28 cellular contexts compared by ENCODE assay signal in the genomic region with DNA sequence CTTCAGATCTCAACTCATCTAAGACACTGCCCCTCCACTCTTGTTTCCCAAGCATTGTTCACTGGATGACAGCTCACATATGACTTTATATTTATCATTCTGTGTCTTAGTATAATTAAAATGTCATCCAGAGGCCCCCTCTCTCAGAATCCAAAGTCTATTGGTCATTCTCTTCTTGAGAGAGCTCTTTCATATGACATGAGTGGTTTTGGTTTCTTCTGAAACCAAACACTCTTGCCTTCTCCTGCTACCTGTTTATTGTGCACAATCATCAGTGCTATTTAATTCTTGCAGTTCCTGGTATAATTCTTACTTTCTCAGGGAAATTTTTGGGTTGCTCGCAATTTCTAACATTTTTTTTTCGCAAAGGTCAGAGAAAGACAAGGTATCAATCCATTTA.
"Had no signal": no experiment of that assay in that cellular context is flagged by ENCODE, and none has a peak within 500 bp of the region (broad histone marks: within the 10 kb centered on the region; RNA-seq: fewer than 3 reads in every experiment).

No MANE protein-coding gene starts in this region.

- H3K27me3 ChIP-seq: left lung, neural progenitor cell, neutrophil, right atrium auricular region, sigmoid colon, spleen, suprapubic skin, tibial artery, uterus had no signal

- DNase-seq: hippocampal formation; kidney; left colon; left lung; mesendoderm; naive B cell; natural killer cell; nephron progenitor cell; occipital lobe; sigmoid colon; small intestine; spleen; stimulated activated CD4-positive, alpha-beta T cell treated with anti-CD3 and anti-CD28 coated beads, Interleukin-4, amount 100 ng/mL, for 24 hours; stimulated activated naive CD4-positive, alpha-beta T cell; tibial artery; uterus had no signal

- H3K4me1 ChIP-seq: left lung, right atrium auricular region, sigmoid colon, spleen, suprapubic skin, tibial artery, uterus had no signal

- H3K27me3 Mint-ChIP-seq: naive B cell, progenitor cell of endocrine pancreas, type B pancreatic cell had no signal

- H3K4me3 ChIP-seq: left lung, lung, neural progenitor cell, right atrium auricular region, sigmoid colon, spleen, suprapubic skin, thoracic aorta, tibial artery, uterus had no signal

- H3K4me2 ChIP-seq: neural progenitor cell had no signal

- H3K36me3 Mint-ChIP-seq: mesothelial cell of epicardium; naive B cell; natural killer cell; neural progenitor cell; stimulated activated effector memory CD8-positive, alpha-beta T cell treated with anti-CD3 and anti-CD28 coated beads, Interleukin-12 subunit alpha, Interleukin-12 subunit beta, amount 100 ng/mL, for 72 hours; type B pancreatic cell had no signal

- H3K9me3 Mint-ChIP-seq: mesothelial cell of epicardium; naive B cell; natural killer cell; nephron progenitor cell; neural progenitor cell; stimulated activated effector memory CD8-positive, alpha-beta T cell treated with anti-CD3 and anti-CD28 coated beads, Interleukin-12 subunit alpha, Interleukin-12 subunit beta, amount 100 ng/mL, for 72 hours; stimulated activated naive CD8-positive, alpha-beta T cell treated with anti-CD3 and anti-CD28 coated beads, Interleukin-15, Interleukin-2, amounts not matched to agents 100 ng/mL and 50 ng/mL, for 24 hours; type B pancreatic cell had no signal

- H3K79me2 ChIP-seq: parathyroid adenoma had no signal

- ATAC-seq: left colon; left lung; natural killer cell; stimulated activated effector memory CD8-positive, alpha-beta T cell treated with anti-CD3 and anti-CD28 coated beads, Interleukin-12 subunit alpha, Interleukin-12 subunit beta, amount 100 ng/mL, for 72 hours had no signal

- H3K4me3 Mint-ChIP-seq: mesothelial cell of epicardium; naive B cell; natural killer cell; nephron progenitor cell; neural progenitor cell; stimulated activated effector memory CD8-positive, alpha-beta T cell treated with anti-CD3 and anti-CD28 coated beads, Interleukin-12 subunit alpha, Interleukin-12 subunit beta, amount 100 ng/mL, for 72 hours; stimulated activated naive CD8-positive, alpha-beta T cell treated with anti-CD3 and anti-CD28 coated beads, Interleukin-15, Interleukin-2, amounts not matched to agents 100 ng/mL and 50 ng/mL, for 24 hours; type B pancreatic cell had no signal

- H3K9me3 ChIP-seq: left lung, neutrophil, right atrium auricular region, sigmoid colon, spleen, suprapubic skin, thoracic aorta, tibial artery, uterus had no signal

- H3K9ac ChIP-seq: neural progenitor cell, parathyroid adenoma had no signal

- H2AFZ ChIP-seq: neural progenitor cell, parathyroid adenoma had no signal

- H3K36me3 ChIP-seq: left lung, neural progenitor cell, neutrophil, right atrium auricular region, sigmoid colon, spleen, suprapubic skin, thoracic aorta, tibial artery, uterus had no signal

- H3K27ac Mint-ChIP-seq: mesothelial cell of epicardium; naive B cell; natural killer cell; nephron progenitor cell; neural progenitor cell; stimulated activated effector memory CD8-positive, alpha-beta T cell treated with anti-CD3 and anti-CD28 coated beads, Interleukin-12 subunit alpha, Interleukin-12 subunit beta, amount 100 ng/mL, for 72 hours; stimulated activated naive CD8-positive, alpha-beta T cell treated with anti-CD3 and anti-CD28 coated beads, Interleukin-15, Interleukin-2, amounts not matched to agents 100 ng/mL and 50 ng/mL, for 24 hours; type B pancreatic cell had no signal

- H3K27ac ChIP-seq: left lung, neural progenitor cell, neutrophil, parathyroid adenoma, right atrium auricular region, sigmoid colon, spleen, suprapubic skin, thoracic aorta, tibial artery, uterus had no signal

- H3K4me1 Mint-ChIP-seq: mesothelial cell of epicardium, naive B cell had no signal
